ENCODE assay signal across 1 cellular context in genomic region chr17:40664582-40665333, GRCh38.
TF ChIP-seq lines count a peak whose summit lies in the region.

TSS of gene KRT222 (minus strand) at chr17:40665177. CDS start at chr17:40665099, 78 bp downstream.

TF ChIP-seq in GM23338, 12 proteins besides CTCF, POLR2A, EP300 and RAD21 (continued from another document):
- TF ChIP-seq ZNF462 (CRISPR knock-in tag; IDR thresholded peaks at IDR 0.05) (no peak), ZNF114 (CRISPR knock-in tag; IDR thresholded peaks at IDR 0.05) (no peak), ZNF331 (CRISPR knock-in tag; IDR thresholded peaks at IDR 0.05; ENCODE audit: low read depth) (no peak), POLR2AphosphoS5 (IDR thresholded peaks at IDR 0.05; ENCODE audit: low read depth) (no peak)
TF ChIP-seq in GM23338: peak in this region for 0.
